In the genomic region with DNA sequence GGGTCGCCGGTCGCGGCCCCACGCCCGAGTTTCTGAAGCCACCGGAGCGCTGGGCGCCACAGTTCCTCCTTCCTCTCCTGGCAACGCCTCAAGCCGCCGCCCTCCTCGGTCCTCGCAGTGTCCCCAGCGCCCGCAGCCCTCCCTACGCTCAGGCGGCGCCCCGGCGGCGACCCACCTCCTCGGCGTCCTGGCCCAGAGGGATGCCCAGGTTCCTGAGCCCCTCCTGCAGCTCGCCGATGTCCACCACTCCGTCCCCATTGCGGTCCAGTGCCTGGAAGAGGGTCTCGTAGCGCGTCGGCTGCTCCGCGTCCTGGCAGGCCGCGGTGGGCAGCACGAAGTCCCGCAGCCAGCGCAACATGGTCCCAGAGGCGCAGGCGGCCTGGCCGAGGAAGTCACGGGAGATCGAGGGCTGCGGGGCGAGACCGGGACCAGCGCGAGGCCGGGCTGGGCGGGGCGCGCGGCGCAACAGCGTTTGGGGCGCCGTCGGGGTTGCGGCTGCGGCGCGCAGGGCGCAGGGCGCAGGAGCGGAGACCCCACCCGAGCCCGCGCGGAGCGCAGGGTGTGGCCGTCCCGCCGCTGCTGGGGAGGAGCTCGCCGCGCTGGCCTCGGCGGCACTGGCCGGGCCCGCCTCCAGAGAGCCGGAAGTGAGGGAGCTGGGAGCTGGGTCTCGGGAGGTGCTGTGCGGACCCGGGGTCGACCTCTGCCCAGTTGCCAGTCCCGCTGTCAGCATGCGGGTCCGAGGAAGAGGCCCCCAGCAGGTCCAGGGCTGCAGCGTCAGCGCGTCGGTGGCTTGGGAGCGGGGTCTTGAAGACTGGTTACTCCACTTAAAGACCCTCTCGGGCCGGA, we compare ENCODE assay signal across 8 cellular contexts. TPM values are rescaled to one million over a fixed set of nuclear protein-coding genes. Genes with fewer than 3 reads are reported as not detected.
DNase-seq lines count a peak whose midpoint lies in the region; ATAC-seq, FAIRE-seq and TF ChIP-seq lines count a peak whose summit lies in the region.

TSS of gene SLC25A24 (minus strand) at position 563 of the 846 bp plus-strand sequence. CDS start at position 358, 205 bp downstream.

- DNase-seq in NCI-H82 (lab: John Stamatoyannopoulos, UW) (peak; percentile 91), NCI-H82 treated with DMSO at 0.1 percent for 48 hours (lab: John Stamatoyannopoulos, UW; ENCODE audit: unreplicated experiment) (no peak), NCI-H2196 (lab: John Stamatoyannopoulos, UW; ENCODE audit: unreplicated experiment) (peak; percentile 47), cerebellum (ENCODE audit: low spot score) (peak; percentile 74), kidney (peak; percentile 96)
- peak; percentile 81 for DNase-seq in activated CD4-positive, CD25-positive, alpha-beta regulatory T cell treated with anti-CD3 and anti-CD28 coated beads, Interleukin-2, amount 50 U/mL, for 72 hours
- peak; percentile 86 for DNase-seq in stimulated activated CD4-positive, alpha-beta T cell treated with anti-CD3 and anti-CD28 coated beads, Interleukin-15, amount 100 ng/mL, for 24 hours

- intact Hi-C loops in kidney (cut with DNase I), result no loop called here

- no peak for FAIRE-seq in kidney (lab: Jason Lieb, UNC)

- peak within 1 kb of the TSS; percentile 83 to 90 for H3K27ac ChIP-seq in kidney (ENCODE audit: low read depth in 2 of 2, low read length in 2 of 2)

- no peaks in the 10 kb centered on the region for H3K36me3 ChIP-seq in kidney (ENCODE audit: control insufficient read depth in 1 of 2, insufficient read depth in 2 of 2, low read length in 2 of 2)

- TF ChIP-seq CTCF in kidney (IDR thresholded peaks at IDR 0.05; ENCODE audit: borderline replicate concordance, extremely low read depth, insufficient read depth), result no peak

- peak within 1 kb of the TSS; percentile 51 to 83 for H3K9ac ChIP-seq in kidney (ENCODE audit: low read length in 2 of 2)

- peaks cover 6 to 7% of the 10 kb centered on the region in 2 donors for H3K4me1 ChIP-seq in kidney (ENCODE audit: control insufficient read depth in 1 of 2, insufficient read depth in 1 of 2, low read depth in 1 of 2, low read length in 2 of 2)

- no peaks in the 10 kb centered on the region for H3K9me3 ChIP-seq in kidney (ENCODE audit: control insufficient read depth in 1 of 2, low read length in 2 of 2)

- peak; percentile 77 for ATAC-seq in HG02943 (IDR thresholded peaks at IDR 0.05; ENCODE audit: low read depth, unreplicated experiment)

- peak within 1 kb of the TSS; percentile 85 to 88 for H3K4me3 ChIP-seq in kidney (ENCODE audit: low read length in 2 of 2)

RNA-seq across cellular contexts. Expression of gene SLC25A24, which starts in this region (rescaled TPM):
- total RNA-seq in cerebellum, result 36.3 TPM
- total RNA-seq in kidney, result 30.2 TPM
- polyA plus RNA-seq in kidney (ENCODE audit: insufficient read depth, low read depth, low replicate concordance), result 8.9 TPM
